In the genomic region with DNA sequence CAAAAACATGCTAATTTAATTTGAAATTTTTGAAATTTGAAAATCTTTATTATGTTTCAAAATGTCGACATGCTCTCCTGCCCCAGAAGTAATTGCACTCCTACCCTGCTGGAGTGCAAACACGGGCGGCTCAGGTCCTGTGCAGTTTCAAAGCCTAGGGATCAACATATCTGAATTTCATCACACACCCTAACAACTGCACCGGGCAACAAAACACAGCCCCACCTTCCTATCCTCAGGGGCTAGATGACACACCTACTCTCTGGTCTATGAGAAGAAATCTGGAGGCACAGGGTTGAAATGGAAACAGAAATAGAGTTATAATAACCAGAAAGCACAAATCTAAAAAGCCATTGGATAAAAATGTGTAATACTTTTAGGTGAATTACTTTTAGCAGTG, we compare ENCODE assay signal across 19 cellular contexts.
DNase-seq lines count a peak whose midpoint lies in the region; ATAC-seq, FAIRE-seq and TF ChIP-seq lines count a peak whose summit lies in the region.
"Had no signal": no experiment of that assay in that cellular context is flagged by ENCODE, and none has a peak within 500 bp of the region (broad histone marks: within the 10 kb centered on the region; RNA-seq: fewer than 3 reads in every experiment).

No MANE protein-coding gene starts in this region.

- no peaks in the 10 kb centered on the region for H4K20me1 ChIP-seq in MM.1S (ENCODE audit: insufficient read depth, low read length)

- CTCF ChIA-PET in activated CD8-positive, alpha-beta T cell treated with anti-CD3 and anti-CD28 coated beads for 36 hours (lab: Charles Lee), result interaction anchor here (3.1 kb wide), 1 partner anchor 27 kb away, joined by 16 read pairs; no protein-coding TSS in a partner anchor
- CTCF ChIA-PET in activated CD8-positive, alpha-beta T cell treated with anti-CD3 and anti-CD28 coated beads, Interleukin-2, amount 10 ng/mL, durations not matched to agents 7 days and 5 days (lab: Charles Lee), result no interaction called here

- no peaks in the 10 kb centered on the region for H3K36me3 Mint-ChIP-seq in activated CD8-positive, alpha-beta T cell treated with anti-CD3 and anti-CD28 coated beads for 36 hours (ENCODE audit: low read depth)
- no peaks in the 10 kb centered on the region for H3K36me3 Mint-ChIP-seq in activated CD8-positive, alpha-beta T cell treated with anti-CD3 and anti-CD28 coated beads, Interleukin-2, amount 10 ng/mL, durations not matched to agents 7 days and 5 days (ENCODE audit: low read depth)
- H3K36me3 Mint-ChIP-seq: activated naive CD8-positive, alpha-beta T cell treated with anti-CD3 and anti-CD28 coated beads for 36 hours; CD14-positive monocyte had no signal

- no peaks in the 10 kb centered on the region for H3K27me3 Mint-ChIP-seq in activated CD8-positive, alpha-beta T cell treated with anti-CD3 and anti-CD28 coated beads for 36 hours
- no peaks in the 10 kb centered on the region for H3K27me3 Mint-ChIP-seq in activated CD8-positive, alpha-beta T cell treated with anti-CD3 and anti-CD28 coated beads, Interleukin-2, amount 10 ng/mL, durations not matched to agents 7 days and 5 days (ENCODE audit: low read depth)
- H3K27me3 Mint-ChIP-seq: activated naive CD8-positive, alpha-beta T cell treated with anti-CD3 and anti-CD28 coated beads for 36 hours; stimulated activated naive CD8-positive, alpha-beta T cell treated with anti-CD3 and anti-CD28 coated beads, Interleukin-15, Interleukin-2, amounts not matched to agents 100 ng/mL and 50 ng/mL, for 24 hours had no signal

- H3K4me3 Mint-ChIP-seq in activated CD8-positive, alpha-beta T cell treated with anti-CD3 and anti-CD28 coated beads for 36 hours, result no peak overlapping the region
- no peak overlapping the region for H3K4me3 Mint-ChIP-seq in activated CD8-positive, alpha-beta T cell treated with anti-CD3 and anti-CD28 coated beads, Interleukin-2, amount 10 ng/mL, durations not matched to agents 7 days and 5 days
- H3K4me3 Mint-ChIP-seq: activated naive CD8-positive, alpha-beta T cell treated with anti-CD3 and anti-CD28 coated beads for 36 hours; CD14-positive monocyte; stimulated activated naive CD8-positive, alpha-beta T cell treated with anti-CD3 and anti-CD28 coated beads, Interleukin-15, Interleukin-2, amounts not matched to agents 100 ng/mL and 50 ng/mL, for 24 hours had no signal

- intact Hi-C loops in activated CD8-positive, alpha-beta T cell treated with anti-CD3 and anti-CD28 coated beads for 36 hours (cut with micrococcal nuclease), result no loop called here

- H3K36me3 ChIP-seq in MM.1S (replicated peaks; ENCODE audit: insufficient read depth, low read length) (no peaks in the 10 kb centered on the region), small intestine (ENCODE audit: control insufficient read depth in 2 of 2, insufficient read depth in 2 of 2, low read length in 2 of 2) (no peaks in the 10 kb centered on the region)
- H3K36me3 ChIP-seq: gastrocnemius medialis, vagina had no signal

- ATAC-seq in activated CD8-positive, alpha-beta T cell treated with anti-CD3 and anti-CD28 coated beads for 36 hours, result peak; percentile 63
- no peak for ATAC-seq in activated CD8-positive, alpha-beta T cell treated with anti-CD3 and anti-CD28 coated beads, Interleukin-2, amount 10 ng/mL, durations not matched to agents 7 days and 5 days
- ATAC-seq in esophagus mucosa (peak; percentile 94), omental fat pad (ENCODE audit: low FRiP score) (no peak)
- ATAC-seq: body of pancreas, gastrocnemius medialis had no signal

- H3K4me1 ChIP-seq in MM.1S (ENCODE audit: low read length) (peaks cover 59% of the 10 kb centered on the region), small intestine (ENCODE audit: control insufficient read depth in 2 of 2, insufficient read depth in 1 of 2, low read depth in 1 of 2, low read length in 1 of 2) (peaks cover 0 to 2% of the 10 kb centered on the region in 2 donors)
- H3K4me1 ChIP-seq: body of pancreas had no signal

- POLR2A ChIA-PET in activated CD8-positive, alpha-beta T cell treated with anti-CD3 and anti-CD28 coated beads for 36 hours (lab: Charles Lee), result no interaction called here
- POLR2A ChIA-PET in activated CD8-positive, alpha-beta T cell treated with anti-CD3 and anti-CD28 coated beads, Interleukin-2, amount 10 ng/mL, durations not matched to agents 7 days and 5 days (lab: Charles Lee), result interaction anchor here (0.9 kb wide), 1 partner anchor 12 kb away, joined by 3 read pairs; no protein-coding TSS in a partner anchor

- H3K27ac ChIP-seq in MM.1S (ENCODE audit: low read length), result peak overlapping the region; percentile 53; the same call in 1 of the 2 replicates
- no peak overlapping the region for H3K27ac ChIP-seq in small intestine (ENCODE audit: low read depth in 1 of 2, low read length in 1 of 2)
- H3K27ac ChIP-seq: body of pancreas, coronary artery, gastrocnemius medialis, vagina had no signal

- H3K9me3 ChIP-seq in MM.1S (replicated peaks; ENCODE audit: insufficient read depth, low read length) (no peaks in the 10 kb centered on the region), small intestine (ENCODE audit: control insufficient read depth, low read depth) (no peaks in the 10 kb centered on the region)
- H3K9me3 ChIP-seq: body of pancreas, gastrocnemius medialis, SK-N-SH, vagina had no signal

- peak overlapping the region; percentile 60; the same call in 1 of the 2 replicates for H3K4me2 ChIP-seq in MM.1S (ENCODE audit: low read depth, low read length)
- H3K4me2 ChIP-seq: SK-N-SH had no signal

- no peak for DNase-seq in activated CD8-positive, alpha-beta T cell treated with anti-CD3 and anti-CD28 coated beads for 36 hours
- DNase-seq in activated CD8-positive, alpha-beta T cell treated with anti-CD3 and anti-CD28 coated beads, Interleukin-2, amount 10 ng/mL, durations not matched to agents 7 days and 5 days, result no peak
- DNase-seq in MM.1S (no peak), small intestine (peak; percentile 21), DMS 273 (lab: John Stamatoyannopoulos, UW; ENCODE audit: unreplicated experiment) (no peak), NCI-H2081 treated with DMSO at 0.1 percent for 48 hours (lab: John Stamatoyannopoulos, UW) (no peak), omental fat pad (ENCODE audit: low spot score) (no peak)
- DNase-seq: activated CD4-positive, alpha-beta T cell treated with anti-CD3 and anti-CD28 coated beads, Interleukin-2, amount 50 U/mL, for 4 hours; activated naive CD8-positive, alpha-beta T cell treated with anti-CD3 and anti-CD28 coated beads for 36 hours; body of pancreas; gastrocnemius medialis; Kasumi-1; SK-N-SH had no signal

- no peak overlapping the region for H3K4me3 ChIP-seq in MM.1S (ENCODE audit: low read length)
- no peak overlapping the region for H3K4me3 ChIP-seq in small intestine (ENCODE audit: low read depth in 1 of 2, low read length in 2 of 2)
- H3K4me3 ChIP-seq: body of pancreas, coronary artery, gastrocnemius medialis, vagina had no signal

- no peaks in the 10 kb centered on the region for H3K9me3 Mint-ChIP-seq in activated CD8-positive, alpha-beta T cell treated with anti-CD3 and anti-CD28 coated beads for 36 hours
- H3K9me3 Mint-ChIP-seq in activated CD8-positive, alpha-beta T cell treated with anti-CD3 and anti-CD28 coated beads, Interleukin-2, amount 10 ng/mL, durations not matched to agents 7 days and 5 days (ENCODE audit: insufficient read depth), result no peaks in the 10 kb centered on the region
- H3K9me3 Mint-ChIP-seq: activated naive CD8-positive, alpha-beta T cell treated with anti-CD3 and anti-CD28 coated beads for 36 hours; CD14-positive monocyte; stimulated activated naive CD8-positive, alpha-beta T cell treated with anti-CD3 and anti-CD28 coated beads, Interleukin-15, Interleukin-2, amounts not matched to agents 100 ng/mL and 50 ng/mL, for 24 hours had no signal

- FAIRE-seq in small intestine (lab: Jason Lieb, UNC), result no peak
- FAIRE-seq: H54 had no signal

- H3K4me1 Mint-ChIP-seq in activated CD8-positive, alpha-beta T cell treated with anti-CD3 and anti-CD28 coated beads for 36 hours (ENCODE audit: low read depth), result peaks cover 33% of the 10 kb centered on the region
- peaks cover 28% of the 10 kb centered on the region for H3K4me1 Mint-ChIP-seq in activated CD8-positive, alpha-beta T cell treated with anti-CD3 and anti-CD28 coated beads, Interleukin-2, amount 10 ng/mL, durations not matched to agents 7 days and 5 days (ENCODE audit: low read depth)

- 9 to 56% (median 41%) methylated on average over 4 of the region's 4 CpGs for WGBS in small intestine, 3 donors

- H2AFZ ChIP-seq in MM.1S (ENCODE audit: low read length), result peak overlapping the region; percentile 19; the same call in 1 of the 2 replicates

- H3K9ac ChIP-seq in MM.1S (ENCODE audit: low read length), result no peak overlapping the region
- H3K9ac ChIP-seq: SK-N-SH had no signal

- H3K27ac Mint-ChIP-seq in activated CD8-positive, alpha-beta T cell treated with anti-CD3 and anti-CD28 coated beads for 36 hours, result no peak overlapping the region
- no peak overlapping the region for H3K27ac Mint-ChIP-seq in activated CD8-positive, alpha-beta T cell treated with anti-CD3 and anti-CD28 coated beads, Interleukin-2, amount 10 ng/mL, durations not matched to agents 7 days and 5 days
- H3K27ac Mint-ChIP-seq: activated naive CD8-positive, alpha-beta T cell treated with anti-CD3 and anti-CD28 coated beads for 36 hours; stimulated activated naive CD8-positive, alpha-beta T cell treated with anti-CD3 and anti-CD28 coated beads, Interleukin-15, Interleukin-2, amounts not matched to agents 100 ng/mL and 50 ng/mL, for 24 hours had no signal

- peaks cover 46% of the 10 kb centered on the region for H3F3A ChIP-seq in MM.1S (ENCODE audit: insufficient read depth, low read length)

- TF ChIP-seq CTCF in activated CD8-positive, alpha-beta T cell treated with anti-CD3 and anti-CD28 coated beads for 36 hours (IDR thresholded peaks at IDR 0.05), result no peak
- TF ChIP-seq CTCF in MM.1S (IDR thresholded peaks at IDR 0.05; ENCODE audit: low read length), result no peak
- no peak for TF ChIP-seq CTCF in omental fat pad (IDR thresholded peaks at IDR 0.05)

- H3K27me3 ChIP-seq in MM.1S (replicated peaks; ENCODE audit: insufficient read depth, low read length) (no peaks in the 10 kb centered on the region), small intestine (ENCODE audit: control insufficient read depth in 2 of 2, insufficient read depth in 2 of 2, low read length in 2 of 2) (no peaks in the 10 kb centered on the region)
- H3K27me3 ChIP-seq: body of pancreas, gastrocnemius medialis, vagina had no signal

- no peaks in the 10 kb centered on the region for H3K79me2 ChIP-seq in MM.1S (ENCODE audit: low read length)

- H3K9me2 ChIP-seq in MM.1S (replicated peaks; ENCODE audit: insufficient read depth, low read length), result no peaks in the 10 kb centered on the region
- H3K9me2 ChIP-seq: SK-N-SH had no signal

Comparison
In these comparisons a context has a peak if more than half of its experiments do, and no peak if none do; other contexts are left out.
1. ATAC-seq: peak in activated CD8-positive, alpha-beta T cell treated with anti-CD3 and anti-CD28 coated beads for 36 hours (single experiment) and esophagus mucosa (single experiment); none in activated CD8-positive, alpha-beta T cell treated with anti-CD3 and anti-CD28 coated beads, Interleukin-2, amount 10 ng/mL, durations not matched to agents 7 days and 5 days (single experiment) and omental fat pad (single experiment).